1 cellular context compared by ENCODE assay signal in genomic region chr13:77298403-77298802, GRCh38.
TF ChIP-seq lines count a peak whose summit lies in the region.

No MANE protein-coding gene starts in this region.

TF ChIP-seq in IMR-90, 13 proteins besides CTCF, POLR2A, EP300 and RAD21 (continued from another document):
- TF ChIP-seq, protein P1, sequence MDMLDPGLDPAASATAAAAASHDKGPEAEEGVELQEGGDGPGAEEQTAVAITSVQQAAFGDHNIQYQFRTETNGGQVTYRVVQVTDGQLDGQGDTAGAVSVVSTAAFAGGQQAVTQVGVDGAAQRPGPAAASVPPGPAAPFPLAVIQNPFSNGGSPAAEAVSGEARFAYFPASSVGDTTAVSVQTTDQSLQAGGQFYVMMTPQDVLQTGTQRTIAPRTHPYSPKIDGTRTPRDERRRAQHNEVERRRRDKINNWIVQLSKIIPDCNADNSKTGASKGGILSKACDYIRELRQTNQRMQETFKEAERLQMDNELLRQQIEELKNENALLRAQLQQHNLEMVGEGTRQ (IDR thresholded peaks at IDR 0.05; ENCODE audit: low read depth, low read length): no peak
- no peak for TF ChIP-seq BHLHE40 (IDR thresholded peaks at IDR 0.05; ENCODE audit: low read depth, low read length)
TF ChIP-seq in IMR-90: peak in this region for 0.
